ENCODE assay signal across 14 cellular contexts in genomic region chr3:55720614-55721013, GRCh38.
DNase-seq lines count a peak whose midpoint lies in the region; ATAC-seq and TF ChIP-seq lines count a peak whose summit lies in the region.
"Had no signal": no experiment of that assay in that cellular context is flagged by ENCODE, and none has a peak within 500 bp of the region (broad histone marks: within the 10 kb centered on the region; RNA-seq: fewer than 3 reads in every experiment).

No MANE protein-coding gene starts in this region.

- no peaks in the 10 kb centered on the region for H3K79me2 ChIP-seq in GM23338 (replicated peaks; ENCODE audit: insufficient read depth)
- no peaks in the 10 kb centered on the region for H3K79me2 ChIP-seq in SK-N-SH (ENCODE audit: insufficient read depth)

- no peaks in the 10 kb centered on the region for H3K9me3 Mint-ChIP-seq in GM23338
- H3K9me3 Mint-ChIP-seq in osteocyte (ENCODE audit: unreplicated experiment), result no peaks in the 10 kb centered on the region
- H3K9me3 Mint-ChIP-seq: activated naive CD8-positive, alpha-beta T cell treated with anti-CD3 and anti-CD28 coated beads for 36 hours had no signal

- no peaks in the 10 kb centered on the region for H3F3A ChIP-seq in GM23338 (replicated peaks; ENCODE audit: low read depth)
- H3F3A ChIP-seq in SK-N-SH (replicated peaks; ENCODE audit: insufficient read depth), result peaks cover 13% of the 10 kb centered on the region

- H4K20me1 ChIP-seq in GM23338 (replicated peaks; ENCODE audit: insufficient read depth) (no peaks in the 10 kb centered on the region), SK-N-SH (ENCODE audit: insufficient read depth) (no peaks in the 10 kb centered on the region)

- TF ChIP-seq EP300 in SK-N-SH (IDR thresholded peaks at IDR 0.05; ENCODE audit: borderline replicate concordance in 1 of 2, low read depth in 1 of 2, low read length in 1 of 2), result no peak

- TF ChIP-seq CTCF in GM23338 (conservative IDR thresholded peaks at IDR 0.05; ENCODE audit: low read depth in 2 of 2) (peak; percentile 50 to 65), SK-N-SH (IDR thresholded peaks at IDR 0.05) (peak; percentile 58), osteocyte (IDR thresholded peaks at IDR 0.05) (no peak)

- no peaks in the 10 kb centered on the region for H3K9me3 ChIP-seq in SK-N-SH
- H3K9me3 ChIP-seq: thoracic aorta had no signal

- ATAC-seq in GM23338 (peak; percentile 51; the same call in 2 of the 3 replicates), GM21786 (IDR thresholded peaks at IDR 0.05; ENCODE audit: unreplicated experiment) (no peak)
- ATAC-seq: naive thymus-derived CD8-positive, alpha-beta T cell had no signal

- H3K27me3 Mint-ChIP-seq in GM23338 (ENCODE audit: insufficient read depth, low read depth, poor library complexity), result no peaks in the 10 kb centered on the region
- peaks cover 23% of the 10 kb centered on the region for H3K27me3 Mint-ChIP-seq in osteocyte (ENCODE audit: unreplicated experiment)

- H3K4me2 ChIP-seq in GM23338, result no peak overlapping the region
- no peak overlapping the region for H3K4me2 ChIP-seq in SK-N-SH

- POLR2A ChIA-PET in SK-N-SH (lab: Yijun Ruan, JAX), result no interaction called here

- H3K27ac ChIP-seq in GM23338 (ENCODE audit: low read depth) (no peak overlapping the region), SK-N-SH (ENCODE audit: low read depth in 2 of 2, low read length in 1 of 2) (no peak overlapping the region)
- H3K27ac ChIP-seq: thoracic aorta had no signal

- H3K4me3 Mint-ChIP-seq in GM23338 (no peak overlapping the region), osteocyte (ENCODE audit: unreplicated experiment) (no peak overlapping the region)
- H3K4me3 Mint-ChIP-seq: activated naive CD8-positive, alpha-beta T cell treated with anti-CD3 and anti-CD28 coated beads for 36 hours; CD8-positive, alpha-beta memory T cell; naive thymus-derived CD8-positive, alpha-beta T cell had no signal

- no peak overlapping the region for H3K4me3 ChIP-seq in GM23338
- no peak overlapping the region for H3K4me3 ChIP-seq in SK-N-SH (ENCODE audit: low read depth in 2 of 2, low read length in 1 of 2)
- H3K4me3 ChIP-seq: thoracic aorta had no signal

- DNase-seq in AG20443 (ENCODE audit: low spot score), result peak; percentile 53
- DNase-seq in GM23338 (ENCODE audit: low spot score), result peak; percentile 40
- no peak for DNase-seq in SK-N-SH
- DNase-seq in iPS-NIHi7 (ENCODE audit: extremely low spot score), result peak; percentile 45
- no peak for DNase-seq in osteocyte (ENCODE audit: extremely low spot score, unreplicated experiment)
- no peak for DNase-seq in stimulated activated CD8-positive, alpha-beta memory T cell treated with anti-CD3 and anti-CD28 coated beads, Interleukin-4, amount 100 ng/mL, for 48 hours
- no peak for DNase-seq in HuH-7.5 (ENCODE audit: low spot score)
- DNase-seq: activated CD4-positive, CD25-positive, alpha-beta regulatory T cell treated with anti-CD3 and anti-CD28 coated beads, Interleukin-2, amount 50 U/mL, for 72 hours; activated naive CD8-positive, alpha-beta T cell treated with anti-CD3 and anti-CD28 coated beads for 36 hours; CD8-positive, alpha-beta memory T cell; KG1; naive thymus-derived CD8-positive, alpha-beta T cell had no signal

- peaks cover 11% of the 10 kb centered on the region; the same call in 1 of the 2 replicates for H3K4me1 ChIP-seq in GM23338 (ENCODE audit: insufficient read depth)
- peaks cover 16 to 18% of the 10 kb centered on the region in 2 experiments; a peak in 3 of 4 replicates for H3K4me1 ChIP-seq in SK-N-SH (ENCODE audit: control insufficient read depth in 1 of 2, insufficient read depth in 2 of 2, low read depth in 1 of 2, low read length in 1 of 2)

- H2AFZ ChIP-seq in GM23338, result no peak overlapping the region
- no peak overlapping the region for H2AFZ ChIP-seq in SK-N-SH (ENCODE audit: low read depth)

- H3K4me1 Mint-ChIP-seq in GM23338, result peaks cover 28% of the 10 kb centered on the region
- H3K4me1 Mint-ChIP-seq in osteocyte (ENCODE audit: unreplicated experiment), result peaks cover 8% of the 10 kb centered on the region
- H3K4me1 Mint-ChIP-seq: activated naive CD8-positive, alpha-beta T cell treated with anti-CD3 and anti-CD28 coated beads for 36 hours; CD8-positive, alpha-beta memory T cell; naive thymus-derived CD8-positive, alpha-beta T cell had no signal

- no peaks in the 10 kb centered on the region for H3K36me3 Mint-ChIP-seq in GM23338 (ENCODE audit: low read depth)
- no peaks in the 10 kb centered on the region for H3K36me3 Mint-ChIP-seq in osteocyte (ENCODE audit: unreplicated experiment)
- H3K36me3 Mint-ChIP-seq: activated naive CD8-positive, alpha-beta T cell treated with anti-CD3 and anti-CD28 coated beads for 36 hours; CD8-positive, alpha-beta memory T cell; naive thymus-derived CD8-positive, alpha-beta T cell had no signal

- no peak overlapping the region for H3K9ac ChIP-seq in SK-N-SH

- H3K36me3 ChIP-seq in GM23338 (ENCODE audit: insufficient read depth) (no peaks in the 10 kb centered on the region), SK-N-SH (replicated peaks in 1 of 2; ENCODE audit: control insufficient read depth in 1 of 2, insufficient read depth in 2 of 2, low read length in 1 of 2) (no peaks in the 10 kb centered on the region)
- H3K36me3 ChIP-seq: thoracic aorta had no signal

- CTCF ChIA-PET in SK-N-SH (lab: Yijun Ruan, JAX), result interaction anchor here (0.7 to 2.3 kb wide), 6 partner anchors 11 to 566 kb away, joined by 3 to 15 read pairs (median 4); no protein-coding TSS in a partner anchor

- peak; percentile 55 for TF ChIP-seq RAD21 in SK-N-SH (IDR thresholded peaks at IDR 0.05; ENCODE audit: low read length)

- H3K27me3 ChIP-seq in GM23338 (ENCODE audit: insufficient read depth), result no peaks in the 10 kb centered on the region
- no peaks in the 10 kb centered on the region for H3K27me3 ChIP-seq in SK-N-SH (ENCODE audit: insufficient read depth)

- H3K27ac Mint-ChIP-seq in GM23338 (no peak overlapping the region), osteocyte (ENCODE audit: unreplicated experiment) (no peak overlapping the region)
- H3K27ac Mint-ChIP-seq: activated naive CD8-positive, alpha-beta T cell treated with anti-CD3 and anti-CD28 coated beads for 36 hours; CD8-positive, alpha-beta memory T cell; naive thymus-derived CD8-positive, alpha-beta T cell had no signal

- H3K9me2 ChIP-seq in GM23338 (ENCODE audit: insufficient read depth) (no peaks in the 10 kb centered on the region), SK-N-SH (no peaks in the 10 kb centered on the region)

TF ChIP-seq in GM23338, 12 proteins besides CTCF, POLR2A, EP300 and RAD21:
- no peak for TF ChIP-seq STAT1 (IDR thresholded peaks at IDR 0.05; ENCODE audit: unreplicated experiment)
- no peak for TF ChIP-seq ZNF114 (CRISPR knock-in tag; IDR thresholded peaks at IDR 0.05)
- TF ChIP-seq POLR2AphosphoS5 (IDR thresholded peaks at IDR 0.05; ENCODE audit: low read depth), result no peak
- no peak for TF ChIP-seq ZNF331 (CRISPR knock-in tag; IDR thresholded peaks at IDR 0.05; ENCODE audit: low read depth)
- no peak for TF ChIP-seq EZH2 (IDR thresholded peaks at IDR 0.05; ENCODE audit: low read depth, unreplicated experiment)

TF ChIP-seq in SK-N-SH, 30 proteins besides CTCF, POLR2A, EP300 and RAD21:
- TF ChIP-seq SMC3 (IDR thresholded peaks at IDR 0.05; ENCODE audit: low read depth, low read length), result peak; percentile 45; the same call in 1 of the 2 replicates
- TF ChIP-seq RFX5 (IDR thresholded peaks at IDR 0.05; ENCODE audit: low read length), result no peak

Comparison
In these comparisons a context has a peak if more than half of its experiments do, and no peak if none do; other contexts are left out.
1. DNase-seq: peak in AG20443 (single experiment), GM23338 (single experiment) and iPS-NIHi7 (single experiment); none in SK-N-SH (single experiment), osteocyte (single experiment), stimulated activated CD8-positive, alpha-beta memory T cell treated with anti-CD3 and anti-CD28 coated beads, Interleukin-4, amount 100 ng/mL, for 48 hours (single experiment) and HuH-7.5 (single experiment).